14 cellular contexts compared by ENCODE assay signal in the genomic region with DNA sequence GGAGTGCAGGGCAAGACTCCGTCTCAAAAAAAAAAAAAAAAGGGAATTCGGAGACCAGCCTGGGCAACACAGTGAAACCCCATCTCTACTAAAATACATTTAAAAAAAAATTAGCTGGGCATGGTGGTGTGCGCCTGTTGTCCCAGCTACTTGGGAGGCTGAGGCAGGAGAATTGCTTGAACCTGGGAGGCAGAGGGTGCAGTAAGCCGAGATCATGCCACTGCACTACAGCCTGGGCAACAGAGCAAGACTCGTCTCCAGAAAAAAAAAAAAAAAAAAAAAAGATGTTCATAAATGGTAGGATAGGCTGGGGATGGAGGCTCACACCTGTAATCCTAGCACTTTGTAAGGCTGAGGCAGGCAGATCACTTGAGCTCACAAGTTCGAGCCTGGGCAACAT. TPM values are rescaled to one million over a fixed set of nuclear protein-coding genes. Genes with fewer than 3 reads are reported as not detected.
A peak's percentile ranks its signal among the peaks of the same experiment; 100 is the strongest.
DNase-seq lines count a peak whose midpoint lies in the region; ATAC-seq, FAIRE-seq and TF ChIP-seq lines count a peak whose summit lies in the region.
"Not testable (repeated sequence)": the region's sequence is repeated elsewhere in the genome, so short reads cannot be mapped to it uniquely, and the experiment has no call there.
"Had no signal": no experiment of that assay in that cellular context is flagged by ENCODE, and none has a peak within 500 bp of the region (broad histone marks: within the 10 kb centered on the region; RNA-seq: fewer than 3 reads in every experiment).

No MANE protein-coding gene starts in this region.

- WGBS in A549 (ENCODE audit: missing lambda C conversion rate) = 92% methylated on average over 6 of the region's 6 CpGs
- 98% methylated on average over 6 of the region's 6 CpGs for WGBS in HepG2 (ENCODE audit: low lambda C conversion rate)

- TF ChIP-seq POLR2A in A549 (IDR thresholded peaks at IDR 0.05; ENCODE audit: low read length); HepG2 (IDR thresholded peaks at IDR 0.05; ENCODE audit: insufficient read depth in 1 of 2, low read depth in 2 of 2, low read length in 2 of 2): not testable (repeated sequence)

- H3K9me3 ChIP-seq in A549; CD4-positive, alpha-beta T cell (ENCODE audit: control insufficient read depth, low read length); HEK293 (ENCODE audit: control insufficient read depth, insufficient read depth, low read depth, low read length); astrocyte (ENCODE audit: insufficient read depth, low read depth, low read length); HepG2 (ENCODE audit: low read length): not testable (repeated sequence)

- POLR2A ChIA-PET in A549 (lab: Yijun Ruan, JAX) = interaction anchor here (0.7 kb wide), 2 partner anchors 11 to 79 kb away, joined by 3 to 5 read pairs; a partner anchor contains a TSS
- POLR2A ChIA-PET in CD4-positive, alpha-beta T cell (lab: Charles Lee); RWPE1 (lab: Yijun Ruan, JAX; ENCODE audit: low non-redundant PET); HepG2 (lab: Yijun Ruan, JAX): not testable (repeated sequence)
- POLR2A ChIA-PET in HEK293 (lab: Yijun Ruan, JAX) = interaction anchor here (0.7 to 1.8 kb wide), 3 partner anchors 12 to 72 kb away, joined by 3 to 4 read pairs (median 3); no protein-coding TSS in a partner anchor

- peaks cover 20% of the 10 kb centered on the region for H4K20me1 ChIP-seq in astrocyte (ENCODE audit: insufficient read depth, low read length)
- not testable (repeated sequence) for H4K20me1 ChIP-seq in HepG2 (ENCODE audit: insufficient read depth, low read length)

- H3K4me2 ChIP-seq in A549 = peak overlapping the region; percentile 98
- H3K4me2 ChIP-seq in astrocyte (ENCODE audit: low read length); HepG2 (ENCODE audit: low read depth, low read length): not testable (repeated sequence)

- TF ChIP-seq EP300 in A549 (IDR thresholded peaks at IDR 0.05); HepG2 (IDR thresholded peaks at IDR 0.05; ENCODE audit: low read depth in 2 of 2, low read length in 2 of 2); HepG2 (CRISPR knock-in tag; IDR thresholded peaks at IDR 0.05; ENCODE audit: borderline replicate concordance): not testable (repeated sequence)

- in situ Hi-C loops in HepG2 (cut with HindIII; ENCODE audit: extremely low pct_ligation_motif_present, low pct_unique_long_range_greater_than_20kb) = not testable (repeated sequence)

- not testable (repeated sequence) for TF ChIP-seq CTCF in A549 (IDR thresholded peaks at IDR 0.05); CD4-positive, alpha-beta T cell (IDR thresholded peaks at IDR 0.05); HEK293 (tag by site-specific recombination; IDR thresholded peaks at IDR 0.05); RWPE1 (conservative IDR thresholded peaks at IDR 0.05; ENCODE audit: low read depth); astrocyte (IDR thresholded peaks at IDR 0.05; ENCODE audit: insufficient read depth, low read depth, low read length); HepG2 (CRISPR knock-in tag; IDR thresholded peaks at IDR 0.05)

- not testable (repeated sequence) for ATAC-seq in A549; CD4-positive, alpha-beta T cell (ENCODE audit: poor library complexity); HepG2

- peaks cover 58% of the 10 kb centered on the region for H3K4me1 ChIP-seq in A549
- not testable (repeated sequence) for H3K4me1 ChIP-seq in HEK293 (ENCODE audit: control insufficient read depth, insufficient read depth, low read length)
- H3K4me1 ChIP-seq in astrocyte (ENCODE audit: insufficient read depth, low read length) = peaks cover 44% of the 10 kb centered on the region
- H3K4me1 ChIP-seq in HepG2 (ENCODE audit: insufficient read depth, low read length) = peaks cover 35% of the 10 kb centered on the region

- H3K27ac ChIP-seq in A549 = peak overlapping the region in 1 of 2 experiments; percentile 86; a peak in 2 of 6 replicates
- H3K27ac ChIP-seq in CD4-positive, alpha-beta T cell (ENCODE audit: low read depth, low read length); HEK293 (ENCODE audit: extremely low read depth, low read depth, low read length); astrocyte (ENCODE audit: low read depth, low read length); HepG2 (ENCODE audit: extremely low read length, insufficient read depth, low read length): not testable (repeated sequence)
- peak overlapping the region; percentile 96 for H3K27ac ChIP-seq in RWPE1

- H3K27ac Mint-ChIP-seq in CD4-positive, alpha-beta T cell; activated T-cell treated with anti-CD3 and anti-CD28 coated beads, Interleukin-2, amount 50 U/mL, for 24 hours; astrocyte (ENCODE audit: unreplicated experiment): not testable (repeated sequence)

- CTCF ChIA-PET in A549 (lab: Yijun Ruan, JAX) (interaction anchor here (0.7 to 1.3 kb wide), 4 partner anchors 12 to 58 kb away, joined by 3 read pairs; a partner anchor contains a TSS), HEK293 (lab: Yijun Ruan, JAX) (interaction anchor here (1.4 kb wide), 1 partner anchor 45 kb away, joined by 3 read pairs; no protein-coding TSS in a partner anchor), RWPE1 (lab: Yijun Ruan, JAX) (interaction anchor here (0.6 kb wide), 3 partner anchors 36 to 84 kb away, joined by 3 to 7 read pairs (median 3); a partner anchor contains a TSS)
- CTCF ChIA-PET in CD4-positive, alpha-beta T cell (lab: Charles Lee) = interaction anchor here (0.6 to 0.7 kb wide), 2 partner anchors 23 to 45 kb away, joined by 4 read pairs; no protein-coding TSS in a partner anchor
- CTCF ChIA-PET in HepG2 (lab: Yijun Ruan, JAX; ENCODE audit: low intra/inter-chr PET ratio, low total read pairs) = not testable (repeated sequence)

- H3K79me2 ChIP-seq in astrocyte (ENCODE audit: insufficient read depth, low read length) (peaks cover 44% of the 10 kb centered on the region), HepG2 (ENCODE audit: insufficient read depth, low read length) (peaks cover 13% of the 10 kb centered on the region)

- peak overlapping the region; percentile 12 for H3K4me3 Mint-ChIP-seq in CD4-positive, alpha-beta T cell
- peak overlapping the region; percentile 92 for H3K4me3 Mint-ChIP-seq in activated T-cell treated with anti-CD3 and anti-CD28 coated beads, Interleukin-2, amount 50 U/mL, for 24 hours
- peak overlapping the region; percentile 65 for H3K4me3 Mint-ChIP-seq in astrocyte (ENCODE audit: unreplicated experiment)

- H3K36me3 ChIP-seq in HEK293 (ENCODE audit: control insufficient read depth in 2 of 2, insufficient read depth in 1 of 2, low read length in 2 of 2) = peaks cover 0 to 12% of the 10 kb centered on the region in 2 experiments; a peak in 1 of 3 replicates
- H3K36me3 ChIP-seq in astrocyte (ENCODE audit: insufficient read depth, low read length); HepG2 (replicated peaks in 1 of 2; ENCODE audit: control insufficient read depth in 1 of 2, insufficient read depth in 2 of 2, low read length in 2 of 2): not testable (repeated sequence)

- BruUV-seq in HepG2 (replicated peaks; lab: Mats Ljungman, UMichigan) = not testable (repeated sequence)

- H2AFZ ChIP-seq in astrocyte (ENCODE audit: low read depth, low read length); HepG2 (ENCODE audit: low read length): not testable (repeated sequence)

- H3K9ac ChIP-seq in astrocyte (ENCODE audit: low read length); HepG2 (ENCODE audit: insufficient read depth, low read depth, low read length): not testable (repeated sequence)

- intact Hi-C loops in CD4-positive, alpha-beta T cell (cut with DNase I, micrococcal nuclease) = loop anchor here in 1 of 2 experiments (10.0 kb wide), 1 partner anchor 575 kb away; a partner anchor contains a TSS
- intact Hi-C loops in HepG2 (cut with micrococcal nuclease; ENCODE audit: unreplicated experiment) = not testable (repeated sequence)

- peaks cover 24% of the 10 kb centered on the region for H3K36me3 Mint-ChIP-seq in CD4-positive, alpha-beta T cell (ENCODE audit: low read depth)
- peaks cover 46% of the 10 kb centered on the region for H3K36me3 Mint-ChIP-seq in activated T-cell treated with anti-CD3 and anti-CD28 coated beads, Interleukin-2, amount 50 U/mL, for 24 hours (ENCODE audit: low read depth)
- H3K36me3 Mint-ChIP-seq in astrocyte (ENCODE audit: low read depth, unreplicated experiment) = not testable (repeated sequence)

- not testable (repeated sequence) for H3K9me3 Mint-ChIP-seq in CD4-positive, alpha-beta T cell; activated T-cell treated with anti-CD3 and anti-CD28 coated beads, Interleukin-2, amount 50 U/mL, for 24 hours; astrocyte (ENCODE audit: unreplicated experiment)

- not testable (repeated sequence) for FAIRE-seq in A549 (lab: Jason Lieb, UNC); astrocyte (lab: Jason Lieb, UNC); HepG2 (lab: Jason Lieb, UNC)

- TF ChIP-seq RAD21 in A549 (conservative IDR thresholded peaks at IDR 0.05 in 1 of 2, IDR thresholded peaks at IDR 0.05 in 1 of 2); HepG2 (CRISPR knock-in tag; IDR thresholded peaks at IDR 0.05): not testable (repeated sequence)

- DNase-seq in A549 (ENCODE audit: low read depth in 1 of 2, low spot score in 1 of 2); CD4-positive, alpha-beta T cell; RWPE1 (ENCODE audit: low spot score); activated T-cell treated with anti-CD3 and anti-CD28 coated beads, Interleukin-2, amount 50 U/mL, for 24 hours; astrocyte (ENCODE audit: low read depth); HepG2 (ENCODE audit: low spot score): not testable (repeated sequence)

- not testable (repeated sequence) for H3K4me3 ChIP-seq in A549; HEK293 (ENCODE audit: low read depth, low read length); astrocyte (ENCODE audit: insufficient read depth, low read depth, low read length); HepG2 (replicated peaks in 1 of 3; ENCODE audit: insufficient read depth in 1 of 3, low read depth in 2 of 3, low read length in 3 of 3)

- not testable (repeated sequence) for H3K27me3 ChIP-seq in CD4-positive, alpha-beta T cell (ENCODE audit: control insufficient read depth, insufficient read depth, low read length); astrocyte (ENCODE audit: insufficient read depth, low read length); HepG2 (ENCODE audit: control insufficient read depth in 1 of 2, insufficient read depth in 2 of 2, low read length in 2 of 2)

- H3K4me1 Mint-ChIP-seq in CD4-positive, alpha-beta T cell (ENCODE audit: low read depth) = peaks cover 45% of the 10 kb centered on the region
- peaks cover 33% of the 10 kb centered on the region for H3K4me1 Mint-ChIP-seq in activated T-cell treated with anti-CD3 and anti-CD28 coated beads, Interleukin-2, amount 50 U/mL, for 24 hours (ENCODE audit: low read depth)
- H3K4me1 Mint-ChIP-seq in astrocyte (ENCODE audit: low read depth, unreplicated experiment) = peaks cover 19% of the 10 kb centered on the region

- H3K27me3 Mint-ChIP-seq in CD4-positive, alpha-beta T cell; activated T-cell treated with anti-CD3 and anti-CD28 coated beads, Interleukin-2, amount 50 U/mL, for 24 hours; astrocyte (ENCODE audit: low read depth, unreplicated experiment): not testable (repeated sequence)

RNA-seq across cellular contexts. Expression of a gene that starts 2.0 kb away (rescaled TPM):
- polyA plus RNA-seq in A549 (2011; rRNA removed) = 124 and 147 TPM in 2 replicates
- polyA plus RNA-seq in A549 (2012; cell fraction: cytosol; rRNA removed) = 138 and 175 TPM in 2 replicates
- 148 and 157 TPM in 2 replicates for polyA plus RNA-seq in A549 (2012; cell fraction: nucleus; rRNA removed)
- polyA plus RNA-seq in A549 (2017; fragmentation: RNase III; extraction: RNeasy Plus Mini Kit Qiagen cat#74134 plus additional on column Dnase treatment) = 96.6 to 105 TPM (median 104 TPM) in 3 replicates
- 90.1 and 90.3 TPM in 2 replicates for polyA minus RNA-seq in A549 (2011; rRNA and poly(A)+ RNA removed)
- total RNA-seq in CD4-positive, alpha-beta T cell = 10 to 100 TPM; 28.7 to 31.2 TPM
- 124 and 131 TPM in 2 replicates for total RNA-seq in astrocyte
- 29.7 and 55.2 TPM in 2 replicates for total RNA-seq in HepG2 (2016; rRNA removed; fragmentation: Illumina TruSeq; extraction: Trizol)
- total RNA-seq in HepG2 (2016; cell fraction: cytosol; rRNA removed; fragmentation: Illumina TruSeq; extraction: Trizol; ENCODE audit: low read depth) = 12.3 and 14.1 TPM in 2 replicates
- 31.2 and 54.3 TPM in 2 replicates for total RNA-seq in HepG2 (2016; cell fraction: insoluble cytoplasmic fraction; rRNA removed; fragmentation: Illumina TruSeq; extraction: Trizol)
- total RNA-seq in HepG2 (2016; cell fraction: membrane; rRNA removed; fragmentation: Illumina TruSeq; extraction: Trizol) = 23.3 and 25.4 TPM in 2 replicates
- total RNA-seq in HepG2 (2016; cell fraction: nucleus; rRNA removed; fragmentation: Illumina TruSeq; extraction: Trizol) = 40.7 and 42.5 TPM in 2 replicates
- 77.4 and 95.9 TPM in 2 replicates for polyA plus RNA-seq in HepG2 (2011; rRNA removed)
- polyA plus RNA-seq in HepG2 (2011; cell fraction: cytosol; rRNA removed) = 64.9 and 73.4 TPM in 2 replicates
- polyA plus RNA-seq in HepG2 (2011; cell fraction: nucleus; rRNA removed) = 44.8 and 54.7 TPM in 2 replicates
- polyA plus RNA-seq in HepG2 (2012) = 33.2 and 44.1 TPM in 2 replicates
- polyA plus RNA-seq in HepG2 (2016; cell fraction: cytosol; fragmentation: Illumina TruSeq; extraction: Trizol; ENCODE audit: low read depth) = 17.0 and 18.2 TPM in 2 replicates
- 37.9 and 39.0 TPM in 2 replicates for polyA plus RNA-seq in HepG2 (2016; cell fraction: insoluble cytoplasmic fraction; fragmentation: Illumina TruSeq; extraction: Trizol; ENCODE audit: low read depth)
- polyA plus RNA-seq in HepG2 (2016; cell fraction: membrane; fragmentation: Illumina TruSeq; extraction: Trizol; ENCODE audit: low read depth) = 23.8 and 25.7 TPM in 2 replicates
- polyA plus RNA-seq in HepG2 (2016; cell fraction: nucleus; fragmentation: Illumina TruSeq; extraction: Trizol; ENCODE audit: insufficient read depth, low read depth) = 78.4 and 80.0 TPM in 2 replicates
- 60.0 and 196 TPM in 2 replicates for polyA minus RNA-seq in HepG2 (2011; rRNA and poly(A)+ RNA removed; ENCODE audit: low replicate concordance)
- polyA minus RNA-seq in HepG2 (2011; cell fraction: cytosol; rRNA and poly(A)+ RNA removed) = 18.8 and 25.8 TPM in 2 replicates
- 9.5 and 12.1 TPM in 2 replicates for polyA minus RNA-seq in HepG2 (2011; cell fraction: nucleus; rRNA and poly(A)+ RNA removed)

RNA-seq across cellular contexts. Expression of a gene that starts 11.0 kb away (rescaled TPM):
- polyA plus RNA-seq in A549 (2011; rRNA removed) (73.8 and 91.5 TPM in 2 replicates), A549 (2017; fragmentation: RNase III; extraction: RNeasy Plus Mini Kit Qiagen cat#74134 plus additional on column Dnase treatment) (106 to 141 TPM (median 116 TPM) in 3 replicates), HepG2 (2011; rRNA removed) (39.5 and 57.9 TPM in 2 replicates)
- 287 and 317 TPM in 2 replicates for polyA plus RNA-seq in A549 (2012; cell fraction: cytosol; rRNA removed)
- polyA plus RNA-seq in A549 (2012; cell fraction: nucleus; rRNA removed) = 359 and 455 TPM in 2 replicates
- 147 and 162 TPM in 2 replicates for polyA minus RNA-seq in A549 (2011; rRNA and poly(A)+ RNA removed)
- 1 to 10 TPM; 1.1 to 1.8 TPM for total RNA-seq in CD4-positive, alpha-beta T cell
- total RNA-seq in astrocyte (7.0 and 14.5 TPM in 2 replicates), HepG2 (2016; rRNA removed; fragmentation: Illumina TruSeq; extraction: Trizol) (90.0 and 97.8 TPM in 2 replicates)
- total RNA-seq in HepG2 (2016; cell fraction: cytosol; rRNA removed; fragmentation: Illumina TruSeq; extraction: Trizol; ENCODE audit: low read depth) = 46.4 and 52.0 TPM in 2 replicates
- 83.1 and 89.9 TPM in 2 replicates for total RNA-seq in HepG2 (2016; cell fraction: insoluble cytoplasmic fraction; rRNA removed; fragmentation: Illumina TruSeq; extraction: Trizol)
- total RNA-seq in HepG2 (2016; cell fraction: membrane; rRNA removed; fragmentation: Illumina TruSeq; extraction: Trizol) = 44.6 and 48.1 TPM in 2 replicates
- total RNA-seq in HepG2 (2016; cell fraction: nucleus; rRNA removed; fragmentation: Illumina TruSeq; extraction: Trizol) = 41.5 and 42.9 TPM in 2 replicates
- 30.0 and 51.5 TPM in 2 replicates for polyA plus RNA-seq in HepG2 (2011; cell fraction: cytosol; rRNA removed)
- polyA plus RNA-seq in HepG2 (2011; cell fraction: nucleus; rRNA removed) = 32.3 and 62.8 TPM in 2 replicates
- polyA plus RNA-seq in HepG2 (2012) = 30.3 and 42.3 TPM in 2 replicates
- polyA plus RNA-seq in HepG2 (2016; cell fraction: cytosol; fragmentation: Illumina TruSeq; extraction: Trizol; ENCODE audit: low read depth) = 55.7 and 55.8 TPM in 2 replicates
- 111 and 128 TPM in 2 replicates for polyA plus RNA-seq in HepG2 (2016; cell fraction: insoluble cytoplasmic fraction; fragmentation: Illumina TruSeq; extraction: Trizol; ENCODE audit: low read depth)
- 48.3 and 54.4 TPM in 2 replicates for polyA plus RNA-seq in HepG2 (2016; cell fraction: membrane; fragmentation: Illumina TruSeq; extraction: Trizol; ENCODE audit: low read depth)
- polyA plus RNA-seq in HepG2 (2016; cell fraction: nucleus; fragmentation: Illumina TruSeq; extraction: Trizol; ENCODE audit: insufficient read depth, low read depth) = 82.6 and 84.9 TPM in 2 replicates
- 131 and 377 TPM in 2 replicates for polyA minus RNA-seq in HepG2 (2011; rRNA and poly(A)+ RNA removed; ENCODE audit: low replicate concordance)
- 20.8 and 38.2 TPM in 2 replicates for polyA minus RNA-seq in HepG2 (2011; cell fraction: cytosol; rRNA and poly(A)+ RNA removed)
- 12.4 and 21.2 TPM in 2 replicates for polyA minus RNA-seq in HepG2 (2011; cell fraction: nucleus; rRNA and poly(A)+ RNA removed)

RNA-seq across cellular contexts. Expression of a gene that starts 19.8 kb away (rescaled TPM):
- polyA plus RNA-seq in A549 (2011; rRNA removed) (33.9 and 40.4 TPM in 2 replicates), A549 (2017; fragmentation: RNase III; extraction: RNeasy Plus Mini Kit Qiagen cat#74134 plus additional on column Dnase treatment) (21.8 to 26.0 TPM (median 23.4 TPM) in 3 replicates), HepG2 (2011; rRNA removed) (13.0 and 16.9 TPM in 2 replicates)
- 20.2 TPM in 2 replicates for polyA plus RNA-seq in A549 (2012; cell fraction: cytosol; rRNA removed)
- 11.0 and 15.1 TPM in 2 replicates for polyA plus RNA-seq in A549 (2012; cell fraction: nucleus; rRNA removed)
- polyA minus RNA-seq in A549 (2011; rRNA and poly(A)+ RNA removed) = 22.2 and 23.1 TPM in 2 replicates
- 10 to 100 TPM; 14.8 to 17.6 TPM for total RNA-seq in CD4-positive, alpha-beta T cell
- total RNA-seq in astrocyte (54.5 and 57.1 TPM in 2 replicates), HepG2 (2016; rRNA removed; fragmentation: Illumina TruSeq; extraction: Trizol) (77.4 and 112 TPM in 2 replicates)
- 27.8 and 29.8 TPM in 2 replicates for total RNA-seq in HepG2 (2016; cell fraction: cytosol; rRNA removed; fragmentation: Illumina TruSeq; extraction: Trizol; ENCODE audit: low read depth)
- 79.1 and 119 TPM in 2 replicates for total RNA-seq in HepG2 (2016; cell fraction: insoluble cytoplasmic fraction; rRNA removed; fragmentation: Illumina TruSeq; extraction: Trizol)
- total RNA-seq in HepG2 (2016; cell fraction: membrane; rRNA removed; fragmentation: Illumina TruSeq; extraction: Trizol) = 39.9 and 44.3 TPM in 2 replicates
- total RNA-seq in HepG2 (2016; cell fraction: nucleus; rRNA removed; fragmentation: Illumina TruSeq; extraction: Trizol) = 30.3 and 33.9 TPM in 2 replicates
- polyA plus RNA-seq in HepG2 (2011; cell fraction: cytosol; rRNA removed) = 15.2 and 18.5 TPM in 2 replicates
- 27.4 and 29.3 TPM in 2 replicates for polyA plus RNA-seq in HepG2 (2011; cell fraction: nucleus; rRNA removed)
- 34.9 and 41.7 TPM in 2 replicates for polyA plus RNA-seq in HepG2 (2012)
- polyA plus RNA-seq in HepG2 (2016; cell fraction: cytosol; fragmentation: Illumina TruSeq; extraction: Trizol; ENCODE audit: low read depth) = 23.6 and 24.6 TPM in 2 replicates
- 98.6 and 98.7 TPM in 2 replicates for polyA plus RNA-seq in HepG2 (2016; cell fraction: insoluble cytoplasmic fraction; fragmentation: Illumina TruSeq; extraction: Trizol; ENCODE audit: low read depth)
- 30.8 and 31.0 TPM in 2 replicates for polyA plus RNA-seq in HepG2 (2016; cell fraction: membrane; fragmentation: Illumina TruSeq; extraction: Trizol; ENCODE audit: low read depth)
- polyA plus RNA-seq in HepG2 (2016; cell fraction: nucleus; fragmentation: Illumina TruSeq; extraction: Trizol; ENCODE audit: insufficient read depth, low read depth) = 48.4 and 55.2 TPM in 2 replicates
- polyA minus RNA-seq in HepG2 (2011; rRNA and poly(A)+ RNA removed; ENCODE audit: low replicate concordance) = 11.0 and 19.2 TPM in 2 replicates
- polyA minus RNA-seq in HepG2 (2011; cell fraction: cytosol; rRNA and poly(A)+ RNA removed) = 14.2 and 14.7 TPM in 2 replicates
- polyA minus RNA-seq in HepG2 (2011; cell fraction: nucleus; rRNA and poly(A)+ RNA removed) = 30.3 and 36.6 TPM in 2 replicates

RNA-seq across cellular contexts. Expression of a gene that starts 19.9 kb away (rescaled TPM):
- 6.5 and 10.4 TPM in 2 replicates for polyA plus RNA-seq in A549 (2011; rRNA removed)
- polyA plus RNA-seq in A549 (2012; cell fraction: cytosol; rRNA removed) = 5.1 and 6.9 TPM in 2 replicates
- polyA plus RNA-seq in A549 (2012; cell fraction: nucleus; rRNA removed) = 30.4 and 35.8 TPM in 2 replicates
- polyA plus RNA-seq in A549 (2017; fragmentation: RNase III; extraction: RNeasy Plus Mini Kit Qiagen cat#74134 plus additional on column Dnase treatment) = 6.1 to 7.4 TPM (median 7.3 TPM) in 3 replicates
- polyA minus RNA-seq in A549 (2011; rRNA and poly(A)+ RNA removed) = 38.9 and 42.4 TPM in 2 replicates
- 10 to 100 TPM; 69.7 to 72.5 TPM for total RNA-seq in CD4-positive, alpha-beta T cell
- 28.5 and 30.0 TPM in 2 replicates for total RNA-seq in astrocyte
- 5.6 and 8.0 TPM in 2 replicates for total RNA-seq in HepG2 (2016; rRNA removed; fragmentation: Illumina TruSeq; extraction: Trizol)
- total RNA-seq in HepG2 (2016; cell fraction: cytosol; rRNA removed; fragmentation: Illumina TruSeq; extraction: Trizol; ENCODE audit: low read depth) = 3.8 TPM in 2 replicates
- 4.3 and 9.7 TPM in 2 replicates for total RNA-seq in HepG2 (2016; cell fraction: insoluble cytoplasmic fraction; rRNA removed; fragmentation: Illumina TruSeq; extraction: Trizol)
- total RNA-seq in HepG2 (2016; cell fraction: membrane; rRNA removed; fragmentation: Illumina TruSeq; extraction: Trizol) = 3.6 TPM in 2 replicates
- 17.5 and 18.0 TPM in 2 replicates for total RNA-seq in HepG2 (2016; cell fraction: nucleus; rRNA removed; fragmentation: Illumina TruSeq; extraction: Trizol)
- 8.8 and 9.8 TPM in 2 replicates for polyA plus RNA-seq in HepG2 (2011; rRNA removed)
- 2.2 and 3.1 TPM in 2 replicates for polyA plus RNA-seq in HepG2 (2011; cell fraction: cytosol; rRNA removed)
- 58.1 and 68.7 TPM in 2 replicates for polyA plus RNA-seq in HepG2 (2011; cell fraction: nucleus; rRNA removed)
- 7.8 and 8.7 TPM in 2 replicates for polyA plus RNA-seq in HepG2 (2012)
- polyA plus RNA-seq in HepG2 (2016; cell fraction: cytosol; fragmentation: Illumina TruSeq; extraction: Trizol; ENCODE audit: low read depth) = 0.57 and 0.69 TPM in 2 replicates
- 2.9 and 3.7 TPM in 2 replicates for polyA plus RNA-seq in HepG2 (2016; cell fraction: insoluble cytoplasmic fraction; fragmentation: Illumina TruSeq; extraction: Trizol; ENCODE audit: low read depth)
- 1.2 and 1.3 TPM in 2 replicates for polyA plus RNA-seq in HepG2 (2016; cell fraction: membrane; fragmentation: Illumina TruSeq; extraction: Trizol; ENCODE audit: low read depth)
- polyA plus RNA-seq in HepG2 (2016; cell fraction: nucleus; fragmentation: Illumina TruSeq; extraction: Trizol; ENCODE audit: insufficient read depth, low read depth) = 23.7 and 25.9 TPM in 2 replicates
- polyA minus RNA-seq in HepG2 (2011; rRNA and poly(A)+ RNA removed; ENCODE audit: low replicate concordance) = 36.3 and 51.9 TPM in 2 replicates
- 3.5 and 5.0 TPM in 2 replicates for polyA minus RNA-seq in HepG2 (2011; cell fraction: cytosol; rRNA and poly(A)+ RNA removed)
- 55.9 and 71.0 TPM in 2 replicates for polyA minus RNA-seq in HepG2 (2011; cell fraction: nucleus; rRNA and poly(A)+ RNA removed)

RNA-seq across cellular contexts. Expression of a gene that starts 32.2 kb away (rescaled TPM):
- polyA plus RNA-seq in A549 (2011; rRNA removed) (not detected in 2 replicates), A549 (2017; fragmentation: RNase III; extraction: RNeasy Plus Mini Kit Qiagen cat#74134 plus additional on column Dnase treatment) (not detected in 3 replicates), HepG2 (2011; rRNA removed) (not detected in 2 replicates)
- polyA plus RNA-seq in A549 (2012; cell fraction: cytosol; rRNA removed) = 0.04 TPM in 1 of 2 replicates, not detected in the other
- not detected in 2 replicates for polyA plus RNA-seq in A549 (2012; cell fraction: nucleus; rRNA removed)
- not detected in 2 replicates for polyA minus RNA-seq in A549 (2011; rRNA and poly(A)+ RNA removed)
- total RNA-seq in CD4-positive, alpha-beta T cell = not detected
- total RNA-seq in astrocyte (not detected in 2 replicates), HepG2 (2016; rRNA removed; fragmentation: Illumina TruSeq; extraction: Trizol) (not detected in 2 replicates)
- 0.30 TPM in 1 of 2 replicates, not detected in the other for total RNA-seq in HepG2 (2016; cell fraction: cytosol; rRNA removed; fragmentation: Illumina TruSeq; extraction: Trizol; ENCODE audit: low read depth)
- not detected in 2 replicates for total RNA-seq in HepG2 (2016; cell fraction: insoluble cytoplasmic fraction; rRNA removed; fragmentation: Illumina TruSeq; extraction: Trizol)
- not detected in 2 replicates for total RNA-seq in HepG2 (2016; cell fraction: membrane; rRNA removed; fragmentation: Illumina TruSeq; extraction: Trizol)
- total RNA-seq in HepG2 (2016; cell fraction: nucleus; rRNA removed; fragmentation: Illumina TruSeq; extraction: Trizol) = not detected in 2 replicates
- polyA plus RNA-seq in HepG2 (2011; cell fraction: cytosol; rRNA removed) = not detected in 2 replicates
- polyA plus RNA-seq in HepG2 (2011; cell fraction: nucleus; rRNA removed) = not detected in 2 replicates
- not detected in 2 replicates for polyA plus RNA-seq in HepG2 (2012)
- polyA plus RNA-seq in HepG2 (2016; cell fraction: cytosol; fragmentation: Illumina TruSeq; extraction: Trizol; ENCODE audit: low read depth) = not detected in 2 replicates
- 0.12 TPM in 1 of 2 replicates, not detected in the other for polyA plus RNA-seq in HepG2 (2016; cell fraction: insoluble cytoplasmic fraction; fragmentation: Illumina TruSeq; extraction: Trizol; ENCODE audit: low read depth)
- polyA plus RNA-seq in HepG2 (2016; cell fraction: membrane; fragmentation: Illumina TruSeq; extraction: Trizol; ENCODE audit: low read depth) = not detected in 2 replicates
- not detected in 2 replicates for polyA plus RNA-seq in HepG2 (2016; cell fraction: nucleus; fragmentation: Illumina TruSeq; extraction: Trizol; ENCODE audit: insufficient read depth, low read depth)
- 0.54 TPM in 1 of 2 replicates, not detected in the other for polyA minus RNA-seq in HepG2 (2011; rRNA and poly(A)+ RNA removed; ENCODE audit: low replicate concordance)
- polyA minus RNA-seq in HepG2 (2011; cell fraction: cytosol; rRNA and poly(A)+ RNA removed) = not detected in 2 replicates
- not detected in 2 replicates for polyA minus RNA-seq in HepG2 (2011; cell fraction: nucleus; rRNA and poly(A)+ RNA removed)
- total RNA-seq: CD8-positive, alpha-beta memory T cell; G401; GM23338; H4; H9 had no signal
- polyA plus RNA-seq: BJ; CD4-positive, CD25-positive, alpha-beta regulatory T cell; CD8-positive, alpha-beta memory T cell; GM23338 had no signal

Comparison
In these comparisons a context has a peak if more than half of its experiments do, and no peak if none do; other contexts are left out.
1. H3K4me3 Mint-ChIP-seq: peak in every context shown above with its lines; median percentile 92 in activated T-cell treated with anti-CD3 and anti-CD28 coated beads, Interleukin-2, amount 50 U/mL, for 24 hours; 65 in astrocyte; 12 in CD4-positive, alpha-beta T cell.